ENCODE assay signal across 19 cellular contexts in the genomic region with DNA sequence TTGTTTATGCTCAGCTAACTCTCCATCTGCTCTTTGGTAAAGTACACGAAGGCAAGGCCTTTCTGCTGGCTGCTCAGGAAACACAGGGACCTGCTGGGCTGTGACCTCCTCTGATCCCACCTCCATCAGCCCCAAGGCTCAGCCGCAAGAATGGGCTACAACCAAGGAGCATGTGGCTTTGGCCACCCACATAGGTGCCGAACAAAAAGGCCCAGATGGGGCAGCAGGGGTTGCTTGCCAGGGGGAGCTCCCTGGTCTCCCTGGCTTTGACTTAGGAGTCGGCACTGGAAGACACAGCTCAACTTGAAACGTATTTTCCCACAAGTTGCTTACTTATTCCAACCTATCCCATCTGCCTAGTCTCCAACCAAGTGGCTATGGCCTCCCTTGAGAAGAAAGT.
DNase-seq lines count a peak whose midpoint lies in the region; ATAC-seq and TF ChIP-seq lines count a peak whose summit lies in the region.
"Had no signal": no experiment of that assay in that cellular context is flagged by ENCODE, and none has a peak within 500 bp of the region (broad histone marks: within the 10 kb centered on the region; RNA-seq: fewer than 3 reads in every experiment).

No MANE protein-coding gene starts in this region.

- no peak overlapping the region for H3K27ac ChIP-seq in esophagus muscularis mucosa (replicated peaks in 1 of 4)
- H3K27ac ChIP-seq: 22Rv1; A549; BLaER1 treated with 17β-estradiol and CSF1 and Interleukin-3, amounts not matched to agents 10 nM and 100 nM; C4-2B had no signal

- intact Hi-C loops in activated CD4-positive, alpha-beta memory T cell treated with anti-CD3 and anti-CD28 coated beads for 36 hours (cut with micrococcal nuclease): no loop called here
- intact Hi-C loops in esophagus muscularis mucosa (cut with DNase I): no loop called here

- 81% methylated on average over 5 of the region's 5 CpGs for WGBS in esophagus muscularis mucosa

- TF ChIP-seq POLR2A in esophagus muscularis mucosa (IDR thresholded peaks at IDR 0.05; ENCODE audit: low read depth): no peak

- no peak for TF ChIP-seq EP300 in esophagus muscularis mucosa (IDR thresholded peaks at IDR 0.05)

- DNase-seq in activated CD4-positive, alpha-beta memory T cell treated with anti-CD3 and anti-CD28 coated beads, Interleukin-2, amount 10 ng/mL, durations not matched to agents 7 days and 5 days: peak; percentile 8
- DNase-seq in activated CD4-positive, alpha-beta memory T cell treated with anti-CD3 and anti-CD28 coated beads for 36 hours: no peak
- DNase-seq in esophagus muscularis mucosa (ENCODE audit: extremely low spot score) (peak; percentile 89), osteocyte (ENCODE audit: extremely low spot score, unreplicated experiment) (peak; percentile 75), NCI-H2029 (lab: John Stamatoyannopoulos, UW) (no peak), NCI-H82 treated with DMSO at 0.1 percent for 48 hours (lab: John Stamatoyannopoulos, UW; ENCODE audit: unreplicated experiment) (no peak)
- DNase-seq: AML-193; Caco-2; Calu3; CD4-positive, alpha-beta T cell; CD8-positive, alpha-beta T cell; DMS79 treated with DMSO at 0.1 percent for 48 hours; GF-D8 had no signal

- POLR2A ChIA-PET in activated CD4-positive, alpha-beta memory T cell treated with anti-CD3 and anti-CD28 coated beads, Interleukin-2, amount 10 ng/mL, durations not matched to agents 7 days and 5 days (lab: Charles Lee): no interaction called here
- POLR2A ChIA-PET in activated CD4-positive, alpha-beta memory T cell treated with anti-CD3 and anti-CD28 coated beads for 36 hours (lab: Charles Lee): no interaction called here

- no peak for ATAC-seq in HG02938 (IDR thresholded peaks at IDR 0.05; ENCODE audit: unreplicated experiment)
- ATAC-seq: A549; CD8-positive, alpha-beta T cell had no signal

- H3K9me3 ChIP-seq in esophagus muscularis mucosa: no peaks in the 10 kb centered on the region
- H3K9me3 ChIP-seq: A549; BLaER1 treated with 17β-estradiol and CSF1 and Interleukin-3, amounts not matched to agents 10 nM and 100 nM; Caco-2 had no signal

- CTCF ChIA-PET in activated CD4-positive, alpha-beta memory T cell treated with anti-CD3 and anti-CD28 coated beads, Interleukin-2, amount 10 ng/mL, durations not matched to agents 7 days and 5 days (lab: Charles Lee): no interaction called here
- CTCF ChIA-PET in activated CD4-positive, alpha-beta memory T cell treated with anti-CD3 and anti-CD28 coated beads for 36 hours (lab: Charles Lee): no interaction called here

- H3K36me3 ChIP-seq in esophagus muscularis mucosa: no peaks in the 10 kb centered on the region
- H3K36me3 ChIP-seq: BLaER1 treated with 17β-estradiol and CSF1 and Interleukin-3, amounts not matched to agents 10 nM and 100 nM had no signal

- TF ChIP-seq CTCF in esophagus muscularis mucosa (IDR thresholded peaks at IDR 0.05) (no peak), osteocyte (IDR thresholded peaks at IDR 0.05) (no peak)

- H3K27me3 ChIP-seq in esophagus muscularis mucosa: peaks cover 0 to 27% (median 4%) of the 10 kb centered on the region in 4 donors
- H3K27me3 ChIP-seq: BLaER1 treated with 17β-estradiol and CSF1 and Interleukin-3, amounts not matched to agents 10 nM and 100 nM had no signal

- H3K4me1 Mint-ChIP-seq in activated CD4-positive, alpha-beta memory T cell treated with anti-CD3 and anti-CD28 coated beads, Interleukin-2, amount 10 ng/mL, durations not matched to agents 7 days and 5 days: no peaks in the 10 kb centered on the region
- H3K4me1 Mint-ChIP-seq in activated CD4-positive, alpha-beta memory T cell treated with anti-CD3 and anti-CD28 coated beads for 36 hours (ENCODE audit: low read depth): no peaks in the 10 kb centered on the region
- no peaks in the 10 kb centered on the region for H3K4me1 Mint-ChIP-seq in osteocyte (ENCODE audit: unreplicated experiment)

- H3K36me3 Mint-ChIP-seq in activated CD4-positive, alpha-beta memory T cell treated with anti-CD3 and anti-CD28 coated beads, Interleukin-2, amount 10 ng/mL, durations not matched to agents 7 days and 5 days (ENCODE audit: low read depth): no peaks in the 10 kb centered on the region
- no peaks in the 10 kb centered on the region for H3K36me3 Mint-ChIP-seq in activated CD4-positive, alpha-beta memory T cell treated with anti-CD3 and anti-CD28 coated beads for 36 hours
- no peaks in the 10 kb centered on the region for H3K36me3 Mint-ChIP-seq in osteocyte (ENCODE audit: unreplicated experiment)
- H3K36me3 Mint-ChIP-seq: CD8-positive, alpha-beta T cell had no signal

- H3K4me3 Mint-ChIP-seq in activated CD4-positive, alpha-beta memory T cell treated with anti-CD3 and anti-CD28 coated beads, Interleukin-2, amount 10 ng/mL, durations not matched to agents 7 days and 5 days: no peak overlapping the region
- H3K4me3 Mint-ChIP-seq in activated CD4-positive, alpha-beta memory T cell treated with anti-CD3 and anti-CD28 coated beads for 36 hours: no peak overlapping the region
- H3K4me3 Mint-ChIP-seq in osteocyte (ENCODE audit: unreplicated experiment): no peak overlapping the region
- H3K4me3 Mint-ChIP-seq: B cell; CD4-positive, alpha-beta T cell; CD8-positive, alpha-beta T cell had no signal

- no peak overlapping the region for H3K4me3 ChIP-seq in esophagus muscularis mucosa
- H3K4me3 ChIP-seq: A549; BLaER1 treated with 17β-estradiol and CSF1 and Interleukin-3, amounts not matched to agents 10 nM and 100 nM had no signal

- H3K9me3 Mint-ChIP-seq in activated CD4-positive, alpha-beta memory T cell treated with anti-CD3 and anti-CD28 coated beads, Interleukin-2, amount 10 ng/mL, durations not matched to agents 7 days and 5 days: no peaks in the 10 kb centered on the region
- H3K9me3 Mint-ChIP-seq in activated CD4-positive, alpha-beta memory T cell treated with anti-CD3 and anti-CD28 coated beads for 36 hours: no peaks in the 10 kb centered on the region
- H3K9me3 Mint-ChIP-seq in osteocyte (ENCODE audit: unreplicated experiment): peaks cover 13% of the 10 kb centered on the region
- H3K9me3 Mint-ChIP-seq: CD4-positive, alpha-beta T cell had no signal

- H3K27me3 Mint-ChIP-seq in activated CD4-positive, alpha-beta memory T cell treated with anti-CD3 and anti-CD28 coated beads, Interleukin-2, amount 10 ng/mL, durations not matched to agents 7 days and 5 days: peaks cover 4% of the 10 kb centered on the region
- H3K27me3 Mint-ChIP-seq in activated CD4-positive, alpha-beta memory T cell treated with anti-CD3 and anti-CD28 coated beads for 36 hours: peaks cover 14% of the 10 kb centered on the region
- H3K27me3 Mint-ChIP-seq in osteocyte (ENCODE audit: unreplicated experiment): no peaks in the 10 kb centered on the region

- H3K4me1 ChIP-seq in esophagus muscularis mucosa: peaks cover 0 to 6% (median 2%) of the 10 kb centered on the region in 4 donors
- H3K4me1 ChIP-seq: Caco-2 had no signal

- no peak overlapping the region for H3K27ac Mint-ChIP-seq in activated CD4-positive, alpha-beta memory T cell treated with anti-CD3 and anti-CD28 coated beads, Interleukin-2, amount 10 ng/mL, durations not matched to agents 7 days and 5 days
- H3K27ac Mint-ChIP-seq in activated CD4-positive, alpha-beta memory T cell treated with anti-CD3 and anti-CD28 coated beads for 36 hours: no peak overlapping the region
- H3K27ac Mint-ChIP-seq in osteocyte (ENCODE audit: unreplicated experiment): no peak overlapping the region
- H3K27ac Mint-ChIP-seq: B cell; CD4-positive, alpha-beta T cell; CD8-positive, alpha-beta T cell had no signal

Comparison
In these comparisons a context has a peak if more than half of its experiments do, and no peak if none do; other contexts are left out.
1. DNase-seq: peak in activated CD4-positive, alpha-beta memory T cell treated with anti-CD3 and anti-CD28 coated beads, Interleukin-2, amount 10 ng/mL, durations not matched to agents 7 days and 5 days (single experiment), esophagus muscularis mucosa (single experiment) and osteocyte (single experiment); none in activated CD4-positive, alpha-beta memory T cell treated with anti-CD3 and anti-CD28 coated beads for 36 hours (single experiment), NCI-H2029 (single experiment) and NCI-H82 treated with DMSO at 0.1 percent for 48 hours (single experiment).